8 cellular contexts compared by ENCODE assay signal in the genomic region with DNA sequence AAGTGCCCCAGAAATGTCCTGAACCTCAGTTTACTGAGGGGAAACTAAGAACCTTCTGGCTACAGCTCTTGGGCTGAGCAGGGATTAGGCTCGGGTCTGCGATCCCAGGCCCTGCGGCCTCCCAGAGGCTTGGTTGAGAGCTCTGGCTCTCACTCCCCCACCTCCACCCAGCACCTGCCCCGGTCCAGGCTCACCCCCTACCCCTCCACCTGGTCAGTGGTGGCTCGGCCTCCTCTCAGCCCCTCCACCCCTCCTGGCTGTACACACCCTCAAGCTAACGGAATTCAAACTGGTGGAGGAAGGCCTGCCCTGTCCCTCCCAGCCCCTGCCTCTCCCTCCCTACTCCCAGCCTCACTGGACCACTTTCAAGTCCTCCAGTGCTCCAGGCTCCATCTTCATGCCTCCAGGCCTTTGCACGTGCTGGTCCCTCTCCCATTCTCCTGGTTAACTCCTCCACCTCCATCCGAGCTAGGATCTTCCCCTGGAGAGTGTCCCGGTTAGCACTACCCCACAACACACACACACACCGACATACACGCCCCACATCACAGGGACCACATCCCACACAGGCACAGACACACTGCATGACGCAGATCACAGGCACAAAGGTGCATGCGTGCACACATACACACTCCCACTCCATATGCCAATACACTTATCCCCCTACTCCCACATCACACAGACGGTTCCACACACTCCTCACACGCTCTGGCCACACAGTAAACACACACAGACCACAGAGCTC.
DNase-seq lines count a peak whose midpoint lies in the region; ATAC-seq and TF ChIP-seq lines count a peak whose summit lies in the region.

No MANE protein-coding gene starts in this region.

- TF ChIP-seq CTCF in endodermal cell (conservative IDR thresholded peaks at IDR 0.05) (no peak), neural cell (IDR thresholded peaks at IDR 0.05; ENCODE audit: poor library complexity, severe bottlenecking) (no peak), uterus (IDR thresholded peaks at IDR 0.05) (no peak)

- peaks cover 46% of the 10 kb centered on the region for H3K4me1 Mint-ChIP-seq in endodermal cell

- 86 to 88% methylated on average over 7 to 15 of the region's 15 CpGs for WGBS in endodermal cell (ENCODE audit: insufficient coverage in 1 of 2, insufficient read length in 1 of 2), 2 experiments

- H3K27ac ChIP-seq in endodermal cell (ENCODE audit: low read depth, low read length) (peak overlapping the region; percentile 97), neural cell (ENCODE audit: low read length) (peak overlapping the region; percentile 37), uterus (peak overlapping the region; percentile 100)

- no peaks in the 10 kb centered on the region for H3K9me2 ChIP-seq in neural cell (ENCODE audit: insufficient read depth, low read length)

- H3K9ac ChIP-seq in ES-I3 (ENCODE audit: low read depth, low read length) (peak overlapping the region; percentile 52), endodermal cell (ENCODE audit: extremely low read depth, low read length, poor library complexity, severe bottlenecking) (no peak overlapping the region), neural cell (ENCODE audit: low read length) (peak overlapping the region; percentile 43)

- H3K9me3 ChIP-seq in ES-I3 (ENCODE audit: control insufficient read depth, insufficient read depth, low read length) (no peaks in the 10 kb centered on the region), endodermal cell (ENCODE audit: control insufficient read depth, low read length) (no peaks in the 10 kb centered on the region), neural cell (ENCODE audit: low read length) (no peaks in the 10 kb centered on the region), uterus (no peaks in the 10 kb centered on the region)

- H3K27ac Mint-ChIP-seq in endodermal cell: no peak overlapping the region

- H3K36me3 ChIP-seq in ES-I3 (ENCODE audit: insufficient read depth, low read length) (no peaks in the 10 kb centered on the region), endodermal cell (ENCODE audit: control insufficient read depth, insufficient read depth, low read length) (no peaks in the 10 kb centered on the region), neural cell (ENCODE audit: insufficient read depth, low read length) (no peaks in the 10 kb centered on the region), uterus (no peaks in the 10 kb centered on the region)

- H3K4me1 ChIP-seq in ES-I3 (ENCODE audit: insufficient read depth, low read length) (peaks cover 46% of the 10 kb centered on the region), endodermal cell (ENCODE audit: control insufficient read depth, insufficient read depth, low read length) (peaks cover 10% of the 10 kb centered on the region), uterus (peaks cover 11 to 16% of the 10 kb centered on the region in 2 donors)

- no peaks in the 10 kb centered on the region for H4K20me1 ChIP-seq in neural cell (ENCODE audit: insufficient read depth)

- H3K4me3 ChIP-seq in endodermal cell (ENCODE audit: low read length) (no peak overlapping the region), neural cell (ENCODE audit: low read length) (peak overlapping the region; percentile 58), uterus (peak overlapping the region; percentile 44 to 54)

- peaks cover 21% of the 10 kb centered on the region for H3K27me3 Mint-ChIP-seq in endodermal cell (ENCODE audit: insufficient read depth)

- no peaks in the 10 kb centered on the region for H3K36me3 Mint-ChIP-seq in endodermal cell (ENCODE audit: low read depth)

- H3K4me3 Mint-ChIP-seq in endodermal cell: peak overlapping the region; percentile 2

- peak; percentile 58 to 64 for DNase-seq in activated CD4-positive, alpha-beta T cell treated with anti-CD3 and anti-CD28 coated beads, Interleukin-2, amount 50 U/mL, for 4 hours
- DNase-seq in endodermal cell (no peak), uterus (peak; percentile 71 to 72)

- intact Hi-C loops in uterus (cut with DNase I; ENCODE audit: low total_unique reads): loop anchor here (10.0 kb wide), 2 partner anchors 315 to 345 kb away; a partner anchor contains a TSS

- no peak overlapping the region for H2AFZ ChIP-seq in neural cell (ENCODE audit: low read depth, low read length)

- H3K79me2 ChIP-seq in neural cell (replicated peaks; ENCODE audit: insufficient read depth, low read length): no peaks in the 10 kb centered on the region

- H3K4me2 ChIP-seq in neural cell (ENCODE audit: low read length): no peak overlapping the region

- H3K9me3 Mint-ChIP-seq in endodermal cell: no peaks in the 10 kb centered on the region

- TF ChIP-seq RAD21 in neural cell (conservative IDR thresholded peaks at IDR 0.05): no peak

- no peak for TF ChIP-seq POLR2A in uterus (IDR thresholded peaks at IDR 0.05)
- TF ChIP-seq POLR2A in GM18505 (IDR thresholded peaks at IDR 0.05; ENCODE audit: borderline replicate concordance, extremely low read depth, insufficient read depth, insufficient read length): no peak

- no peaks in the 10 kb centered on the region for H3F3A ChIP-seq in neural cell (ENCODE audit: insufficient read depth, low read length, poor library complexity, severe bottlenecking)

- H3K27me3 ChIP-seq in endodermal cell (ENCODE audit: control insufficient read depth, insufficient read depth, low read length, poor library complexity, severe bottlenecking) (no peaks in the 10 kb centered on the region), neural cell (ENCODE audit: insufficient read depth, low read depth, low read length) (no peaks in the 10 kb centered on the region), uterus (no peaks in the 10 kb centered on the region)

- ATAC-seq in GM18505 (IDR thresholded peaks at IDR 0.05; ENCODE audit: unreplicated experiment): no peak
- no peak for ATAC-seq in HG03045 (IDR thresholded peaks at IDR 0.05; ENCODE audit: unreplicated experiment)
- ATAC-seq in GM18861 (IDR thresholded peaks at IDR 0.05; ENCODE audit: unreplicated experiment): no peak

- no peak for TF ChIP-seq EP300 in neural cell (conservative IDR thresholded peaks at IDR 0.05; ENCODE audit: poor library complexity, severe bottlenecking)

TF ChIP-seq in neural cell, 6 proteins besides CTCF, POLR2A, EP300 and RAD21:
- TF ChIP-seq SMC3 (conservative IDR thresholded peaks at IDR 0.05; ENCODE audit: poor library complexity) (no peak), POLR2AphosphoS5 (IDR thresholded peaks at IDR 0.05) (no peak), MXI1 (conservative IDR thresholded peaks at IDR 0.05; ENCODE audit: poor library complexity, severe bottlenecking) (no peak), TAF1 (IDR thresholded peaks at IDR 0.05; ENCODE audit: low read depth) (no peak)
- TF ChIP-seq, protein P1, sequence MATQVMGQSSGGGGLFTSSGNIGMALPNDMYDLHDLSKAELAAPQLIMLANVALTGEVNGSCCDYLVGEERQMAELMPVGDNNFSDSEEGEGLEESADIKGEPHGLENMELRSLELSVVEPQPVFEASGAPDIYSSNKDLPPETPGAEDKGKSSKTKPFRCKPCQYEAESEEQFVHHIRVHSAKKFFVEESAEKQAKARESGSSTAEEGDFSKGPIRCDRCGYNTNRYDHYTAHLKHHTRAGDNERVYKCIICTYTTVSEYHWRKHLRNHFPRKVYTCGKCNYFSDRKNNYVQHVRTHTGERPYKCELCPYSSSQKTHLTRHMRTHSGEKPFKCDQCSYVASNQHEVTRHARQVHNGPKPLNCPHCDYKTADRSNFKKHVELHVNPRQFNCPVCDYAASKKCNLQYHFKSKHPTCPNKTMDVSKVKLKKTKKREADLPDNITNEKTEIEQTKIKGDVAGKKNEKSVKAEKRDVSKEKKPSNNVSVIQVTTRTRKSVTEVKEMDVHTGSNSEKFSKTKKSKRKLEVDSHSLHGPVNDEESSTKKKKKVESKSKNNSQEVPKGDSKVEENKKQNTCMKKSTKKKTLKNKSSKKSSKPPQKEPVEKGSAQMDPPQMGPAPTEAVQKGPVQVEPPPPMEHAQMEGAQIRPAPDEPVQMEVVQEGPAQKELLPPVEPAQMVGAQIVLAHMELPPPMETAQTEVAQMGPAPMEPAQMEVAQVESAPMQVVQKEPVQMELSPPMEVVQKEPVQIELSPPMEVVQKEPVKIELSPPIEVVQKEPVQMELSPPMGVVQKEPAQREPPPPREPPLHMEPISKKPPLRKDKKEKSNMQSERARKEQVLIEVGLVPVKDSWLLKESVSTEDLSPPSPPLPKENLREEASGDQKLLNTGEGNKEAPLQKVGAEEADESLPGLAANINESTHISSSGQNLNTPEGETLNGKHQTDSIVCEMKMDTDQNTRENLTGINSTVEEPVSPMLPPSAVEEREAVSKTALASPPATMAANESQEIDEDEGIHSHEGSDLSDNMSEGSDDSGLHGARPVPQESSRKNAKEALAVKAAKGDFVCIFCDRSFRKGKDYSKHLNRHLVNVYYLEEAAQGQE (IDR thresholded peaks at IDR 0.05; ENCODE audit: borderline replicate concordance): no peak
TF ChIP-seq in neural cell: peak in this region for 0.

Comparison
In these comparisons a context has a peak if more than half of its experiments do, and no peak if none do; other contexts are left out.
1. H3K27ac ChIP-seq: peak in every context shown above with its lines; median percentile 100 in uterus; 97 in endodermal cell; 37 in neural cell.